In the genomic region with DNA sequence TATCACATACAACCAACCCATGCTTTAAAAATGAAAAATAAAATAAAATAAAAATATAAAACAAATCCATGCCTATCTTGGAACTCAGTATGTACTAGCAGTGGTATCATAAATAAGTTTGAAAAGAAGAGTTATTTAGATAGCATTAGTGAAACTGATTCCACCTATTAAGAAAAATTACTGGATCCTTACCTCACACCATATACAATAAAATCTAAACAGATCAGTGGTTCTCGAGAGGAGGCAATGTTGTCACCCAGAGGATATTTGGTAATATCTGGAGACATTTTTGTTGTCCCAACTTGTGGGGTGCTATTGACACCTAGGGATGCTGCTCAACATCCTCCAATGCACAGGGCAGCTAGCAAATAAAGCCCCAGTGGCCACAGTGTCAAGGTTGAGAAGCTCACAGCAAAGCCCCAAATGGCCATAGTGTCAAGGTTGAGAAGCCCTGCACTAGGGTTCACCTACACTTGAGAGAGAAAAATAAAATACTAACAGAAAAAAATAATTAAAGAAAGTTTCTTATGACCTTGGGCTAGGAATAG, we compare ENCODE assay signal across 11 cellular contexts. TPM values are rescaled to one million over a fixed set of nuclear protein-coding genes. Genes with fewer than 3 reads are reported as not detected.
"Had no signal": no experiment of that assay in that cellular context is flagged by ENCODE, and none has a peak within 500 bp of the region (broad histone marks: within the 10 kb centered on the region; RNA-seq: fewer than 3 reads in every experiment).

No MANE protein-coding gene starts in this region.

- H3K4me3 ChIP-seq: GM23338, HAP-1 had no signal

- FAIRE-seq: H1, HepG2 had no signal

- H3K4me2 ChIP-seq: GM23338, KMS-11 had no signal

- H2AFZ ChIP-seq: GM23338 had no signal

- DNase-seq: H7, HFFc6, KBM-7 had no signal

- ATAC-seq: GM23338, HCT116, HepG2 had no signal

- H3K4me3 Mint-ChIP-seq: GM23338, HFFc6 had no signal

- H3K9me3 Mint-ChIP-seq: HFFc6 had no signal

- H3K9ac ChIP-seq: KMS-11 had no signal

- H3K27ac ChIP-seq: HL-60, KMS-11 had no signal

- H3K27ac Mint-ChIP-seq: GM23338, HFFc6 had no signal

- H3K36me3 ChIP-seq: HAP-1 had no signal

RNA-seq across cellular contexts. Expression of a gene that starts 13.2 kb away (rescaled TPM):
- total RNA-seq: HepG2 had no signal
- polyA plus RNA-seq: HepG2 had no signal

RNA-seq across cellular contexts. Expression of a gene that starts 42.7 kb away (rescaled TPM):
- total RNA-seq: H1, H7, HFFc6, HT1080 had no signal
- polyA plus RNA-seq: GM23338 had no signal

RNA-seq across cellular contexts. Expression of a gene that starts 53.7 kb away (rescaled TPM):
- total RNA-seq: H1, H7, HFFc6, HT1080 had no signal
- polyA plus RNA-seq: GM23338 had no signal
